9 cellular contexts compared by ENCODE assay signal in the genomic region with DNA sequence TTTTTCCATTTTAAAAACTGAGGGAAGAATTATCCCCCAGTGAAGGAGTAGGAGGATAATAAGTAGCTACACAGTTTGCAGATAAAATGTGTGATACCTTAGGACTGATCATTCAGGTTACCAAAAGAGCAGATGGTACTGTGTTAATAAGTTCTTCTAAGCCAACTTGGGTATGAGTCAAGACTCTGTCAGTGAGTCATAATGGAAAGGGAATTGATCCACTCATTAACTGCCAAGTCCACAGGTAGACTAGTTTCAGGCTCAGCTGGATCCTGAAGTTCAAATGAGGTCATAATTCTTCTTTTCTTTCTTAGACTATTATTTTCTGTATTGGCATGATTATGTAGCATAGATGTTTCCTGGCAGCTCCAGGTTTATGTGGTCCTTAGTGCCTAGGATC.
DNase-seq lines count a peak whose midpoint lies in the region; ATAC-seq, FAIRE-seq and TF ChIP-seq lines count a peak whose summit lies in the region.
"Had no signal": no experiment of that assay in that cellular context is flagged by ENCODE, and none has a peak within 500 bp of the region (broad histone marks: within the 10 kb centered on the region; RNA-seq: fewer than 3 reads in every experiment).

No MANE protein-coding gene starts in this region.

- no peak overlapping the region for H2AFZ ChIP-seq in endothelial cell of umbilical vein (ENCODE audit: low read depth, low read length)

- no peaks in the 10 kb centered on the region for H3K27me3 ChIP-seq in endothelial cell of umbilical vein (ENCODE audit: control insufficient read depth in 2 of 2, insufficient read depth in 2 of 2, low read length in 2 of 2)
- H3K27me3 ChIP-seq in gastroesophageal sphincter = no peaks in the 10 kb centered on the region

- no peak overlapping the region for H3K27ac ChIP-seq in endothelial cell of umbilical vein (ENCODE audit: insufficient read depth, low read depth, low read length)
- H3K27ac ChIP-seq in gastroesophageal sphincter = no peak overlapping the region

- TF ChIP-seq POLR2A in endothelial cell of umbilical vein (IDR thresholded peaks at IDR 0.05; ENCODE audit: low read depth, low read length) (no peak), gastroesophageal sphincter (IDR thresholded peaks at IDR 0.05) (no peak)

- intact Hi-C loops in endothelial cell of umbilical vein (cut with micrococcal nuclease) = no loop called here

- H3K4me3 ChIP-seq in GM12865 (ENCODE audit: low read depth, low read length) = no peak overlapping the region
- H3K4me3 ChIP-seq in endothelial cell of umbilical vein (replicated peaks in 1 of 3; ENCODE audit: insufficient read depth in 1 of 3, low read depth in 1 of 3, low read length in 3 of 3) = no peak overlapping the region
- H3K4me3 ChIP-seq in gastroesophageal sphincter = no peak overlapping the region

- TF ChIP-seq EP300 in gastroesophageal sphincter (IDR thresholded peaks at IDR 0.05) = no peak

- H3K36me3 ChIP-seq in endothelial cell of umbilical vein (ENCODE audit: control insufficient read depth in 2 of 2, extremely low read depth in 1 of 2, insufficient read depth in 2 of 2, low read length in 2 of 2) = no peaks in the 10 kb centered on the region
- H3K36me3 ChIP-seq in gastroesophageal sphincter = peaks cover 0 to 30% of the 10 kb centered on the region in 2 donors

- peak; percentile 86 for ATAC-seq in HG03342 (IDR thresholded peaks at IDR 0.05; ENCODE audit: unreplicated experiment)
- ATAC-seq in gastroesophageal sphincter = no peak

- no peaks in the 10 kb centered on the region for H3K9me3 ChIP-seq in endothelial cell of umbilical vein (replicated peaks; ENCODE audit: control insufficient read depth, insufficient read depth, low read length)
- H3K9me3 ChIP-seq in gastroesophageal sphincter = no peaks in the 10 kb centered on the region

- POLR2A ChIA-PET in endothelial cell of umbilical vein (lab: Charles Lee) = no interaction called here

- DNase-seq in GM12865 (ENCODE audit: low read depth) (peak; percentile 59), GM20000 (ENCODE audit: low spot score) (peak; percentile 53), endothelial cell of umbilical vein (ENCODE audit: low read depth, low spot score) (no peak), SW 1271 (lab: John Stamatoyannopoulos, UW) (no peak), COLO668 (lab: John Stamatoyannopoulos, UW; ENCODE audit: unreplicated experiment) (no peak)
- DNase-seq in stimulated activated CD4-positive, alpha-beta T cell treated with anti-CD3 and anti-CD28 coated beads, Interleukin-15, amount 100 ng/mL, for 24 hours = no peak
- DNase-seq: glutamatergic neuron had no signal

- H3K9ac ChIP-seq in endothelial cell of umbilical vein (replicated peaks; ENCODE audit: extremely low read depth, insufficient read depth, low read length) = no peak overlapping the region

- TF ChIP-seq CTCF in GM12865 (IDR thresholded peaks at IDR 0.05; ENCODE audit: insufficient read depth, low read depth, low read length, missing control alignments) (no peak), GM20000 (IDR thresholded peaks at IDR 0.05; ENCODE audit: extremely low read depth, missing control alignments) (no peak), endothelial cell of umbilical vein (IDR thresholded peaks at IDR 0.05; ENCODE audit: extremely low read depth in 1 of 2, insufficient read depth in 1 of 2, low read depth in 1 of 2, low read length in 2 of 2) (no peak), gastroesophageal sphincter (IDR thresholded peaks at IDR 0.05) (no peak)

- FAIRE-seq in endothelial cell of umbilical vein (lab: Jason Lieb, UNC) = no peak

- H4K20me1 ChIP-seq in endothelial cell of umbilical vein (replicated peaks; ENCODE audit: control insufficient read depth, extremely low read depth, insufficient read depth, low read length) = no peaks in the 10 kb centered on the region

- CTCF ChIA-PET in endothelial cell of umbilical vein (lab: Charles Lee) = interaction anchor here (0.9 to 1.4 kb wide), 2 partner anchors 57 to 330 kb away, joined by 3 read pairs; no protein-coding TSS in a partner anchor

- no peaks in the 10 kb centered on the region for H3K79me2 ChIP-seq in endothelial cell of umbilical vein (ENCODE audit: control insufficient read depth, insufficient read depth, low read length)

- H3K9me1 ChIP-seq in endothelial cell of umbilical vein (replicated peaks; ENCODE audit: control insufficient read depth, extremely low read depth, insufficient read depth, low read length) = no peaks in the 10 kb centered on the region

- no peak overlapping the region for H3K4me2 ChIP-seq in endothelial cell of umbilical vein (ENCODE audit: insufficient read depth, low read length)

- BruUV-seq in endothelial cell of umbilical vein (replicated peaks; lab: Mats Ljungman, UMichigan) = no TSS peak

- dilution Hi-C loops in endothelial cell of umbilical vein (cut with MboI; ENCODE audit: extremely low pct_ligation_motif_present, low sequenced_read_pairs) = no loop called here

- H3K4me1 ChIP-seq in endothelial cell of umbilical vein (ENCODE audit: control insufficient read depth, extremely low read depth, insufficient read depth, low read length) (no peaks in the 10 kb centered on the region), gastroesophageal sphincter (peaks cover 0 to 27% (median 0%) of the 10 kb centered on the region in 3 donors)

TF ChIP-seq in endothelial cell of umbilical vein, 7 proteins besides CTCF, POLR2A, EP300 and RAD21:
- TF ChIP-seq EZH2 (IDR thresholded peaks at IDR 0.05; ENCODE audit: borderline replicate concordance, low read depth, low read length, severe bottlenecking) = no peak
- peak; percentile 28 for TF ChIP-seq JUN (IDR thresholded peaks at IDR 0.05; ENCODE audit: borderline replicate concordance, insufficient read depth, insufficient read length, low read depth)
- TF ChIP-seq FOS (IDR thresholded peaks at IDR 0.05; ENCODE audit: borderline replicate concordance, insufficient read depth, low read length) = no peak
- TF ChIP-seq, protein P1, sequence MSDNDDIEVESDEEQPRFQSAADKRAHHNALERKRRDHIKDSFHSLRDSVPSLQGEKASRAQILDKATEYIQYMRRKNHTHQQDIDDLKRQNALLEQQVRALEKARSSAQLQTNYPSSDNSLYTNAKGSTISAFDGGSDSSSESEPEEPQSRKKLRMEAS (IDR thresholded peaks at IDR 0.05; ENCODE audit: insufficient read depth, insufficient read length) = no peak
- no peak for TF ChIP-seq POLR2AphosphoS5 (IDR thresholded peaks at IDR 0.05; ENCODE audit: insufficient read depth, low read depth, low read length)
- TF ChIP-seq GATA2 (IDR thresholded peaks at IDR 0.05; ENCODE audit: insufficient read depth, insufficient read length, low read depth, low read length) = no peak

Comparison
In these comparisons a context has a peak if more than half of its experiments do, and no peak if none do; other contexts are left out.
1. DNase-seq: peak in GM12865 (single experiment) and GM20000 (single experiment); none in endothelial cell of umbilical vein (single experiment), stimulated activated CD4-positive, alpha-beta T cell treated with anti-CD3 and anti-CD28 coated beads, Interleukin-15, amount 100 ng/mL, for 24 hours (single experiment), SW 1271 (0 of 2) and COLO668 (single experiment).